Comparison of ENCODE assay signal across 10 cellular contexts in the genomic region with DNA sequence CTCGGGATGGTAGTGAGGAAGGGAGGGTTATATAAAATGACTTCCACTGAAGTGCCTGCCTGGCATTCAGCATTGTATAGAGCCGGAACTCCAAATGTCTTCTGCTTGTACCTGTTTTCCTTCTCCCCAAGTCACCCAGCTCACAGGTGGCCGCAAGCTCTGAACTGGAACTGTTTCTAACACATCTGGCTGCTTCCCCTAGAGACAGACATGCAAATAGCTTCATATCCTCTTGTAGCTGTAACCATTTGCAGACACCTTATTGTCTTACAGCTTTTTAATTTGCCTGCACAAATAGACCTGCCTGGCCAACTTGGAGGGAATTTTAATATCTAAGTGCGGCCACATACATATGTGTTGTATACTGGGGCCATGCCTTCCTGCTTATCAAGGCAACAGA.
DNase-seq lines count a peak whose midpoint lies in the region; ATAC-seq, FAIRE-seq and TF ChIP-seq lines count a peak whose summit lies in the region.
"Had no signal": no experiment of that assay in that cellular context is flagged by ENCODE, and none has a peak within 500 bp of the region (broad histone marks: within the 10 kb centered on the region; RNA-seq: fewer than 3 reads in every experiment).

No MANE protein-coding gene starts in this region.

- no peaks in the 10 kb centered on the region for H3K9me3 ChIP-seq in SU-DHL-6 (ENCODE audit: insufficient read depth, low read length)
- H3K9me3 ChIP-seq in BE2C: no peaks in the 10 kb centered on the region

- no peaks in the 10 kb centered on the region for H3K79me2 ChIP-seq in SU-DHL-6 (ENCODE audit: insufficient read depth, low read length)

- H3K27ac ChIP-seq in SU-DHL-6 (ENCODE audit: low read depth, low read length): peak overlapping the region; percentile 71
- H3K27ac ChIP-seq: cardiac muscle cell had no signal

- no peaks in the 10 kb centered on the region for H3F3A ChIP-seq in SU-DHL-6 (ENCODE audit: insufficient read depth)

- peak; percentile 50 for DNase-seq in GM12891 (ENCODE audit: insufficient read length, low spot score)
- no peak for DNase-seq in BE2C
- no peak for DNase-seq in activated gamma-delta T cell (lab: John Stamatoyannopoulos, UW)
- DNase-seq in cardiac septum (ENCODE audit: low spot score): no peak
- no peak for DNase-seq in NCI-H187 (lab: John Stamatoyannopoulos, UW)
- DNase-seq: activated CD4-positive, alpha-beta T cell treated with anti-CD3 and anti-CD28 coated beads for 1 hour had no signal

- no peaks in the 10 kb centered on the region for H4K20me1 ChIP-seq in SU-DHL-6 (ENCODE audit: low read depth, low read length)

- no peaks in the 10 kb centered on the region for H3K9me2 ChIP-seq in SU-DHL-6 (replicated peaks; ENCODE audit: insufficient read depth, low read length)

- ATAC-seq in GM19455 (IDR thresholded peaks at IDR 0.05; ENCODE audit: unreplicated experiment) (peak; percentile 84), HG03060 (IDR thresholded peaks at IDR 0.05; ENCODE audit: low read depth, unreplicated experiment) (peak; percentile 71)

- H3K4me1 ChIP-seq in BE2C: peaks cover 50% of the 10 kb centered on the region

- H3K27me3 ChIP-seq in SU-DHL-6 (ENCODE audit: low read length) (no peaks in the 10 kb centered on the region), BE2C (no peaks in the 10 kb centered on the region)
- H3K27me3 ChIP-seq: cardiac muscle cell had no signal

- peak; percentile 88 for FAIRE-seq in GM12891 (lab: Jason Lieb, UNC)

- TF ChIP-seq POLR2A in GM12891 (IDR thresholded peaks at IDR 0.05; ENCODE audit: low read depth, low read length): no peak

- H3K4me3 ChIP-seq in SU-DHL-6 (ENCODE audit: insufficient read depth, low read length, poor library complexity, severe bottlenecking) (peak overlapping the region; percentile 29), BE2C (ENCODE audit: low read depth, low read length) (no peak overlapping the region)
- H3K4me3 ChIP-seq: cardiac muscle cell had no signal

- peak overlapping the region; percentile 64 for H3K4me2 ChIP-seq in SU-DHL-6 (ENCODE audit: low read depth, low read length, poor library complexity, severe bottlenecking)

- intact Hi-C loops in cardiac septum (cut with DNase I): no loop called here

- TF ChIP-seq CTCF in SU-DHL-6 (IDR thresholded peaks at IDR 0.05; ENCODE audit: insufficient read depth, low read length, poor library complexity, severe bottlenecking) (no peak), BE2C (IDR thresholded peaks at IDR 0.05; ENCODE audit: low read depth, low read length) (no peak)

- no peaks in the 10 kb centered on the region for H3K36me3 ChIP-seq in SU-DHL-6 (ENCODE audit: low read length)
- H3K36me3 ChIP-seq in BE2C: no peaks in the 10 kb centered on the region
- H3K36me3 ChIP-seq: cardiac muscle cell had no signal

- H3K9ac ChIP-seq in SU-DHL-6 (ENCODE audit: low read length): peak overlapping the region; percentile 33

- H2AFZ ChIP-seq in SU-DHL-6 (ENCODE audit: low read depth, low read length, severe bottlenecking): peak overlapping the region; percentile 75

TF ChIP-seq in GM12891, 5 proteins besides CTCF, POLR2A, EP300 and RAD21:
- TF ChIP-seq SPI1 (IDR thresholded peaks at IDR 0.05; ENCODE audit: low read depth, low read length) (peak; percentile 44), POU2F2 (IDR thresholded peaks at IDR 0.05; ENCODE audit: low read depth, low read length) (peak; percentile 97), PAX5 (IDR thresholded peaks at IDR 0.05; ENCODE audit: insufficient read depth, low read length, severe bottlenecking) (peak; percentile 51), POLR2AphosphoS5 (IDR thresholded peaks at IDR 0.05; ENCODE audit: low read depth, low read length) (no peak), TAF1 (IDR thresholded peaks at IDR 0.05; ENCODE audit: low read depth, low read length) (no peak)
